ENCODE assay signal across 10 cellular contexts in genomic region chr4:14152834-14153519, GRCh38.
DNase-seq lines count a peak whose midpoint lies in the region; ATAC-seq and FAIRE-seq lines count a peak whose summit lies in the region.
"Had no signal": no experiment of that assay in that cellular context is flagged by ENCODE, and none has a peak within 500 bp of the region (broad histone marks: within the 10 kb centered on the region; RNA-seq: fewer than 3 reads in every experiment).

No MANE protein-coding gene starts in this region.

- H3K27ac Mint-ChIP-seq in activated T-helper 17 cell treated with anti-CD3 and anti-CD28 coated beads, Interleukin-2, amount 50 U/mL, for 72 hours, result no peak overlapping the region

- FAIRE-seq in frontal cortex (lab: Jason Lieb, UNC), result no peak

- peaks cover 4% of the 10 kb centered on the region for H3K27me3 Mint-ChIP-seq in activated T-helper 17 cell treated with anti-CD3 and anti-CD28 coated beads, Interleukin-2, amount 50 U/mL, for 72 hours

- no peak for DNase-seq in stimulated activated naive CD4-positive, alpha-beta T cell (lab: John Stamatoyannopoulos, UW)
- DNase-seq in amygdala (lab: John Stamatoyannopoulos, UW) (no peak), frontal cortex (ENCODE audit: low spot score in 2 of 2) (no peak)
- DNase-seq: HCEC 1CT had no signal

- no peak overlapping the region for H3K4me3 Mint-ChIP-seq in activated T-helper 17 cell treated with anti-CD3 and anti-CD28 coated beads, Interleukin-2, amount 50 U/mL, for 72 hours

- H3K4me1 Mint-ChIP-seq in activated T-helper 17 cell treated with anti-CD3 and anti-CD28 coated beads, Interleukin-2, amount 50 U/mL, for 72 hours, result no peaks in the 10 kb centered on the region

- peak; percentile 37 for ATAC-seq in GM18519 (IDR thresholded peaks at IDR 0.05; ENCODE audit: low FRiP score, unreplicated experiment)
- ATAC-seq in GM21360 (IDR thresholded peaks at IDR 0.05; ENCODE audit: unreplicated experiment), result peak; percentile 51
- peak; percentile 57 for ATAC-seq in HG02885 (IDR thresholded peaks at IDR 0.05; ENCODE audit: poor library complexity, unreplicated experiment)
- ATAC-seq in HG03558 (IDR thresholded peaks at IDR 0.05; ENCODE audit: extremely low read depth, unreplicated experiment), result peak; percentile 67
- ATAC-seq in activated T-helper 17 cell treated with anti-CD3 and anti-CD28 coated beads, Interleukin-2, amount 50 U/mL, for 72 hours (replicated peaks), result no peak
- ATAC-seq: Right ventricle myocardium inferior had no signal

- no peaks in the 10 kb centered on the region for H3K9me3 Mint-ChIP-seq in activated T-helper 17 cell treated with anti-CD3 and anti-CD28 coated beads, Interleukin-2, amount 50 U/mL, for 72 hours

- H3K36me3 Mint-ChIP-seq in activated T-helper 17 cell treated with anti-CD3 and anti-CD28 coated beads, Interleukin-2, amount 50 U/mL, for 72 hours (ENCODE audit: low read depth), result no peaks in the 10 kb centered on the region
